Comparison of ENCODE assay signal across 1 cellular context in genomic region chr20:61966492-61967244, GRCh38.
TF ChIP-seq lines count a peak whose summit lies in the region.

No MANE protein-coding gene starts in this region.

TF ChIP-seq in HepG2, 621 proteins besides CTCF, POLR2A, EP300 and RAD21 (continued from another document and continues in another):
- no peak for TF ChIP-seq BRF2 (CRISPR knock-in tag; IDR thresholded peaks at IDR 0.05)
- peak; percentile 44 for TF ChIP-seq ZNF883 (CRISPR knock-in tag; IDR thresholded peaks at IDR 0.05; ENCODE audit: not compliant biosample characterization)
- 0 out of 2 replicates have a peak, but pooled peaks have one; percentile 9 for TF ChIP-seq NFYB (CRISPR knock-in tag; IDR thresholded peaks at IDR 0.05)
- TF ChIP-seq SETDB1 (CRISPR knock-in tag; IDR thresholded peaks at IDR 0.05; ENCODE audit: borderline replicate concordance) = no peak
- TF ChIP-seq ZBED4 (CRISPR knock-in tag; IDR thresholded peaks at IDR 0.05; ENCODE audit: borderline replicate concordance) = no peak
- 0 out of 2 replicates have a peak, but pooled peaks have one; percentile 5 for TF ChIP-seq ZNF256 (CRISPR knock-in tag; conservative IDR thresholded peaks at IDR 0.05)
- no peak for TF ChIP-seq ZNF777 (CRISPR knock-in tag; IDR thresholded peaks at IDR 0.05)
- TF ChIP-seq BORCS8-MEF2B (CRISPR knock-in tag; IDR thresholded peaks at IDR 0.05) = peak; percentile 35
- peak; percentile 42; the same call in 1 of the 2 replicates for TF ChIP-seq YEATS4 (CRISPR knock-in tag; IDR thresholded peaks at IDR 0.05; ENCODE audit: borderline replicate concordance)
- TF ChIP-seq SRSF1 (optimal IDR thresholded peaks at IDR 0.05; ENCODE audit: low read depth, low read length) = peak; percentile 81
- TF ChIP-seq RXRB (CRISPR knock-in tag; IDR thresholded peaks at IDR 0.05; ENCODE audit: borderline replicate concordance) = peak; percentile 38; the same call in 1 of the 2 replicates
- TF ChIP-seq ZNF674 (CRISPR knock-in tag; IDR thresholded peaks at IDR 0.05; ENCODE audit: low read depth) = no peak
- peak; percentile 20; the same call in 1 of the 2 replicates for TF ChIP-seq ZNF614 (CRISPR knock-in tag; IDR thresholded peaks at IDR 0.05; ENCODE audit: borderline replicate concordance)
- TF ChIP-seq ZNF740 (CRISPR knock-in tag; IDR thresholded peaks at IDR 0.05) = no peak
- peak; percentile 67 for TF ChIP-seq ZFP36 (IDR thresholded peaks at IDR 0.05; ENCODE audit: borderline replicate concordance, low read depth, low read length, partially characterized antibody)
- TF ChIP-seq ARID5B (CRISPR knock-in tag; IDR thresholded peaks at IDR 0.05) = 0 out of 2 replicates have a peak, but pooled peaks have one; percentile 8
- TF ChIP-seq TFE3 (CRISPR knock-in tag; IDR thresholded peaks at IDR 0.05) = 0 out of 2 replicates have a peak, but pooled peaks have one; percentile 74
- 0 out of 2 replicates have a peak, but pooled peaks have one; percentile 32 for TF ChIP-seq ZBTB38 (CRISPR knock-in tag; IDR thresholded peaks at IDR 0.05)
- no peak for TF ChIP-seq TP53 (CRISPR knock-in tag; conservative IDR thresholded peaks at IDR 0.05)
- no peak for TF ChIP-seq ZNF580 (CRISPR knock-in tag; IDR thresholded peaks at IDR 0.05; ENCODE audit: borderline replicate concordance, low read depth)
- TF ChIP-seq SYNCRIP (IDR thresholded peaks at IDR 0.05; ENCODE audit: insufficient read depth, low read depth, low read length) = no peak
- TF ChIP-seq MED1 (CRISPR knock-in tag; IDR thresholded peaks at IDR 0.05) = 0 out of 2 replicates have a peak, but pooled peaks have one; percentile 29
- TF ChIP-seq PAX8 (CRISPR knock-in tag; IDR thresholded peaks at IDR 0.05; ENCODE audit: borderline replicate concordance) = no peak
- no peak for TF ChIP-seq E2F5 (CRISPR knock-in tag; conservative IDR thresholded peaks at IDR 0.05)
- no peak for TF ChIP-seq ATRX (CRISPR knock-in tag; IDR thresholded peaks at IDR 0.05; ENCODE audit: borderline replicate concordance)
- TF ChIP-seq IKZF4 (CRISPR knock-in tag; IDR thresholded peaks at IDR 0.05; ENCODE audit: borderline replicate concordance, low read depth, not compliant biosample characterization) = no peak
- TF ChIP-seq ZBTB20 (CRISPR knock-in tag; IDR thresholded peaks at IDR 0.05; ENCODE audit: borderline replicate concordance, low read depth) = no peak
- 0 out of 2 replicates have a peak, but pooled peaks have one; percentile 33 for TF ChIP-seq BCL3 (CRISPR knock-in tag; IDR thresholded peaks at IDR 0.05)
- peak; percentile 61 for TF ChIP-seq ZNF407 (CRISPR knock-in tag; IDR thresholded peaks at IDR 0.05; ENCODE audit: not compliant biosample characterization)
